Comparison of ENCODE assay signal across 8 cellular contexts in the genomic region with DNA sequence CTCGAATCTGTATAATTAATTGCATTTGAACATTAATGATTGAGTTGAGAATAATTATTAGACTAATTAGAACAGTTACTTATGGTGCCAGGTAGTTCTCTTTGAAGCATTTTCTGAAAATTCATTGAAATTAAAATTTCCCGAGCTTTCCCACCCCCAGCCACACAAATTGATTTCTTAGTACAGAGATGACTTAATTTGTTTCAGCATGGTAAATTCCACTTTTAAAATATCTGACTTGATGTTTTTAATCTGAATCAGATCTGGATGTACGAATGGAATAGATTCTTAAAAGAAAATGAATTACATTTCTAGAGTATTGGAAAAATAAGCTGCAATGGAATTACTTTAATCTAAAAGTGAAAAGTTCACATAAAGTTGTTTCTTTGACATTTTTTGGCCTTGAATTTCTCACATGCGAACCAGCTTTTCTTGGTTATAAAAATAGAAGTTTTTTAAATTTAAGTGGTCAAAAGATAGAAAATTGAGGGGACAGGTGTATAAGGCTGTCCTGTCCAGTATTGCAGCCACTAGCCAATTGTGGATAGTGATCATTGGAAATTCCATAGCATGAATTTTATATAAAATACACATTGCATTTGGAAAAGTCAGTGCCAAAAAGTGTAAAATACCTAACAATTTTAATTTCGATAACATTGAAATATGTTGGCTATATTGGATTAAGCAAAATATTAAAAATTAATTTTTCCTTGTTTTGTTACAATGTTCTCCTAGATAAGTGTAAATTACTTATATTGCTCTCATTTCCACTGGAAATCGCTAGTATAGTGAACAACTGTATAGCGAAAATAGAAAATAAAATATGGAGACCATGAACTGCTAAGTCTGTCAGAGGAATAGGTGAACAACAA.
DNase-seq lines count a peak whose midpoint lies in the region; ATAC-seq and TF ChIP-seq lines count a peak whose summit lies in the region.

No MANE protein-coding gene starts in this region.

- intact Hi-C loops in Right ventricle myocardium superior (cut with DNase I), result no loop called here

- 0% methylated on average over 1 of the region's 7 CpGs; no CpG with 5 or more reads in 1 of the 2 experiments for WGBS in mesodermal cell (ENCODE audit: insufficient coverage in 2 of 2), 2 experiments

- H3K36me3 ChIP-seq in right atrium auricular region (no peaks in the 10 kb centered on the region), mesodermal cell (ENCODE audit: control insufficient read depth, insufficient read depth, low read length) (no peaks in the 10 kb centered on the region)

- TF ChIP-seq CTCF in right atrium auricular region (IDR thresholded peaks at IDR 0.05) (no peak), astrocyte of the cerebellum (IDR thresholded peaks at IDR 0.05; ENCODE audit: low read depth, low read length, missing control alignments) (no peak)

- in situ Hi-C loops in astrocyte of the cerebellum (cut with HindIII; ENCODE audit: low sequenced_read_pairs), result no loop called here

- H3K27ac ChIP-seq in right atrium auricular region (peak overlapping the region; percentile 82 to 88), mesodermal cell (ENCODE audit: low read depth, low read length, severe bottlenecking) (peak overlapping the region; percentile 87)

- H3K4me1 ChIP-seq in right atrium auricular region, result no peaks in the 10 kb centered on the region
- H3K4me1 ChIP-seq in mesodermal cell (ENCODE audit: control insufficient read depth, insufficient read depth, low read length, poor library complexity, severe bottlenecking), result peaks cover 11% of the 10 kb centered on the region

- DNase-seq in right atrium auricular region (ENCODE audit: low spot score) (no peak), Right ventricle myocardium superior (no peak), astrocyte of the cerebellum (ENCODE audit: low read depth) (no peak), hippocampal formation (lab: John Stamatoyannopoulos, UW) (no peak), anterior cingulate cortex (lab: John Stamatoyannopoulos, UW) (no peak), MV-4-11 (lab: John Stamatoyannopoulos, UW) (no peak), NCI-H1436 treated with DMSO at 0.1 percent for 48 hours (lab: John Stamatoyannopoulos, UW) (no peak)

- H3K4me3 ChIP-seq in right atrium auricular region (peak overlapping the region; percentile 56 to 58), astrocyte of the cerebellum (ENCODE audit: low read depth, low read length) (peak overlapping the region; percentile 67), mesodermal cell (ENCODE audit: extremely low read depth, insufficient read depth, low read length, poor library complexity, severe bottlenecking) (peak overlapping the region; percentile 56)

- H3K27me3 ChIP-seq in right atrium auricular region, result no peaks in the 10 kb centered on the region

- H3K9me3 ChIP-seq in right atrium auricular region (no peaks in the 10 kb centered on the region), mesodermal cell (ENCODE audit: control insufficient read depth, low read length) (no peaks in the 10 kb centered on the region)

- no peak for ATAC-seq in Right ventricle myocardium superior (ENCODE audit: poor library complexity)
